Comparison of ENCODE assay signal across 1 cellular context in genomic region chr17:60391419-60392041, GRCh38.
TF ChIP-seq lines count a peak whose summit lies in the region.

No MANE protein-coding gene starts in this region.

TF ChIP-seq in GM12878, 131 proteins besides CTCF, POLR2A, EP300 and RAD21 (continued from another document):
- TF ChIP-seq IKZF1 (conservative IDR thresholded peaks at IDR 0.05) (peak; percentile 4; the same call in 1 of the 2 replicates), BACH1 (IDR thresholded peaks at IDR 0.05; ENCODE audit: borderline replicate concordance) (0 out of 2 replicates have a peak, but pooled peaks have one; percentile 48), NFXL1 (IDR thresholded peaks at IDR 0.05; ENCODE audit: borderline replicate concordance) (peak; percentile 39; the same call in 1 of the 2 replicates), NR2C1 (IDR thresholded peaks at IDR 0.05) (no peak), IRF3 (IDR thresholded peaks at IDR 0.05) (no peak), POU2F2 (IDR thresholded peaks at IDR 0.05; ENCODE audit: borderline replicate concordance, low read depth, low read length) (no peak), MTA3 (IDR thresholded peaks at IDR 0.05; ENCODE audit: borderline replicate concordance, low read length) (no peak), RCOR1 (conservative IDR thresholded peaks at IDR 0.05; ENCODE audit: low read depth, low read length) (no peak), NBN (IDR thresholded peaks at IDR 0.05) (0 out of 2 replicates have a peak, but pooled peaks have one; percentile 32), CREM (IDR thresholded peaks at IDR 0.05; ENCODE audit: low read depth) (no peak), ETV6 (conservative IDR thresholded peaks at IDR 0.05 in 1 of 2, IDR thresholded peaks at IDR 0.05 in 1 of 2; ENCODE audit: borderline replicate concordance in 1 of 2, low read depth in 1 of 2) (peak in 1 of 2 experiments; percentile 68; a peak in 1 of 4 replicates), SMC3 (IDR thresholded peaks at IDR 0.05; ENCODE audit: borderline replicate concordance, low read length) (no peak), GATAD2B (conservative IDR thresholded peaks at IDR 0.05; ENCODE audit: low read depth) (no peak)
- TF ChIP-seq, protein P1, sequence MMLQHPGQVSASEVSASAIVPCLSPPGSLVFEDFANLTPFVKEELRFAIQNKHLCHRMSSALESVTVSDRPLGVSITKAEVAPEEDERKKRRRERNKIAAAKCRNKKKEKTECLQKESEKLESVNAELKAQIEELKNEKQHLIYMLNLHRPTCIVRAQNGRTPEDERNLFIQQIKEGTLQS (IDR thresholded peaks at IDR 0.05; ENCODE audit: borderline replicate concordance, extremely low read depth, low read depth, low read length) = no peak
- TF ChIP-seq, protein P2, sequence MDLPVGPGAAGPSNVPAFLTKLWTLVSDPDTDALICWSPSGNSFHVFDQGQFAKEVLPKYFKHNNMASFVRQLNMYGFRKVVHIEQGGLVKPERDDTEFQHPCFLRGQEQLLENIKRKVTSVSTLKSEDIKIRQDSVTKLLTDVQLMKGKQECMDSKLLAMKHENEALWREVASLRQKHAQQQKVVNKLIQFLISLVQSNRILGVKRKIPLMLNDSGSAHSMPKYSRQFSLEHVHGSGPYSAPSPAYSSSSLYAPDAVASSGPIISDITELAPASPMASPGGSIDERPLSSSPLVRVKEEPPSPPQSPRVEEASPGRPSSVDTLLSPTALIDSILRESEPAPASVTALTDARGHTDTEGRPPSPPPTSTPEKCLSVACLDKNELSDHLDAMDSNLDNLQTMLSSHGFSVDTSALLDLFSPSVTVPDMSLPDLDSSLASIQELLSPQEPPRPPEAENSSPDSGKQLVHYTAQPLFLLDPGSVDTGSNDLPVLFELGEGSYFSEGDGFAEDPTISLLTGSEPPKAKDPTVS (IDR thresholded peaks at IDR 0.05; ENCODE audit: low read depth, low read length) = no peak
TF ChIP-seq in GM12878: peak in this region for 11.
